9 cellular contexts compared by ENCODE assay signal in genomic region chr4:185742766-185743165, GRCh38.
DNase-seq lines count a peak whose midpoint lies in the region; ATAC-seq and TF ChIP-seq lines count a peak whose summit lies in the region.
"Had no signal": no experiment of that assay in that cellular context is flagged by ENCODE, and none has a peak within 500 bp of the region (broad histone marks: within the 10 kb centered on the region; RNA-seq: fewer than 3 reads in every experiment).

No MANE protein-coding gene starts in this region.

- H3K4me1 ChIP-seq in PC-9 (replicated peaks; ENCODE audit: insufficient read depth): peaks cover 16% of the 10 kb centered on the region

- H3K79me2 ChIP-seq in PC-9 (ENCODE audit: low read depth): no peaks in the 10 kb centered on the region

- no peak for TF ChIP-seq CTCF in PC-9 (conservative IDR thresholded peaks at IDR 0.05)

- peak overlapping the region; percentile 38 for H3K4me2 ChIP-seq in PC-9

- no peak overlapping the region for H2AFZ ChIP-seq in PC-9

- H3K36me3 ChIP-seq in PC-9 (ENCODE audit: low read depth): no peaks in the 10 kb centered on the region

- H3K4me3 ChIP-seq in PC-9: no peak overlapping the region

- POLR2A ChIA-PET in PC-9 (lab: Charles Lee; ENCODE audit: unreplicated experiment): interaction anchor here (0.5 kb wide), 1 partner anchor 183 kb away, joined by 3 read pairs; no protein-coding TSS in a partner anchor

- no TSS peak for BruUV-seq in PC-9 (replicated peaks; lab: Mats Ljungman, UMichigan)

- DNase-seq in PC-9: peak; percentile 67 to 73
- peak; percentile 24 for DNase-seq in kidney tubule cell (ENCODE audit: low spot score)
- no peak for DNase-seq in NCI-H1930 (lab: John Stamatoyannopoulos, UW)
- DNase-seq: NCI-H1105 had no signal

- ATAC-seq in GM18873 (IDR thresholded peaks at IDR 0.05; ENCODE audit: low FRiP score, unreplicated experiment) (peak; percentile 73), HG02623 (IDR thresholded peaks at IDR 0.05; ENCODE audit: unreplicated experiment) (peak; percentile 55), HG02588 (IDR thresholded peaks at IDR 0.05; ENCODE audit: unreplicated experiment) (no peak), HG03045 (IDR thresholded peaks at IDR 0.05; ENCODE audit: unreplicated experiment) (no peak), GM18511 (IDR thresholded peaks at IDR 0.05; ENCODE audit: unreplicated experiment) (no peak)

- H3F3A ChIP-seq in PC-9 (ENCODE audit: insufficient read depth, low read depth): no peaks in the 10 kb centered on the region

- H3K27me3 ChIP-seq in PC-9 (ENCODE audit: insufficient read depth, low read depth): no peaks in the 10 kb centered on the region

- H3K9me3 ChIP-seq in PC-9 (ENCODE audit: insufficient read depth, low read depth): no peaks in the 10 kb centered on the region

- no peaks in the 10 kb centered on the region for H4K20me1 ChIP-seq in PC-9 (ENCODE audit: insufficient read depth)

- CTCF ChIA-PET in PC-9 (lab: Charles Lee): no interaction called here

- intact Hi-C loops in PC-9 (cut with micrococcal nuclease; ENCODE audit: unreplicated experiment): no loop called here

- 0 out of 2 replicates have a peak overlapping the region, but pooled peaks have one; percentile 29 for H3K27ac ChIP-seq in PC-9

- no peaks in the 10 kb centered on the region for H3K9me2 ChIP-seq in PC-9 (ENCODE audit: insufficient read depth)

Comparison
In these comparisons a context has a peak if more than half of its experiments do, and no peak if none do; other contexts are left out.
1. ATAC-seq: peak in GM18873 (single experiment) and HG02623 (single experiment); none in HG02588 (single experiment), HG03045 (single experiment) and GM18511 (single experiment).
2. DNase-seq: peak in PC-9 (2 of 2) and kidney tubule cell (single experiment); none in NCI-H1930 (0 of 2).